19 cellular contexts compared by ENCODE assay signal in the genomic region with DNA sequence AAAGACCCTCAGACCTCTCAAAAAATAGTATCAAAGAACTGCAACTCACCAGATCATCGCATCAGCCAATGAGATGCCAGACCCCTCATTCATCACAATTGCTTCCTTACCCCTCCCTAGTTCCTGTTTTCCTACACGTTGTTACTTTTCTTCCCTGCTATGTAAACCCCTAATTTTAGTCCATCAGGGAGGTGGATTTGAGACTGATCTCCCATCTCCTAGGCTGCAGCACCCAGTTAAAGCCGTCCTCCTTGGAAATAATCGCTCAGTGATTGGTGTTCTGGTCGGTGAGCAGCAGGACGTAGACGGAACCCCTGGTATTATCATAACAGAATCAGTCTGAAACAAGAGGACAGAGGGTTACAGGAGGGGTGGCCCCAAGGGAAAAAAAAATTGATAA.
"Had no signal": no experiment of that assay in that cellular context is flagged by ENCODE, and none has a peak within 500 bp of the region (broad histone marks: within the 10 kb centered on the region; RNA-seq: fewer than 3 reads in every experiment).

No MANE protein-coding gene starts in this region.

- H3K4me1 ChIP-seq: thyroid gland had no signal

- H3K27me3 ChIP-seq: heart right ventricle, neutrophil, pancreas, thyroid gland had no signal

- ATAC-seq: heart right ventricle, left colon, pancreas, right cardiac atrium, T-cell had no signal

- DNase-seq: activated CD4-positive, alpha-beta memory T cell treated with anti-CD3 and anti-CD28 coated beads, Interleukin-2, amount 10 ng/mL, durations not matched to agents 7 days and 5 days; activated CD4-positive, CD25-positive, alpha-beta regulatory T cell treated with anti-CD3 and anti-CD28 coated beads, Interleukin-2, amount 50 U/mL, for 72 hours; cerebellar nuclear complex; heart right ventricle; left colon; pancreas; right cardiac atrium; stimulated activated CD4-positive, alpha-beta T cell treated with anti-CD3 and anti-CD28 coated beads, Interleukin-12 subunit alpha, Interleukin-12 subunit beta, amount 100 ng/mL, for 4 hours; stimulated activated CD4-positive, alpha-beta T cell treated with anti-CD3 and anti-CD28 coated beads, Interleukin-4, amount 100 ng/mL, for 4 hours; substantia nigra; T-cell; thyroid gland; WERI-Rb-1 had no signal

- H3K4me1 Mint-ChIP-seq: nephron had no signal

- H3K36me3 ChIP-seq: heart right ventricle, neutrophil, pancreas, thyroid gland, WERI-Rb-1 had no signal

- H3K4me3 ChIP-seq: coronary artery, heart right ventricle, pancreas, thyroid gland had no signal

- H3K27ac ChIP-seq: coronary artery, neutrophil, pancreas, thyroid gland, WERI-Rb-1 had no signal

- H3K27ac Mint-ChIP-seq: activated CD4-positive, alpha-beta memory T cell treated with anti-CD3 and anti-CD28 coated beads, Interleukin-2, amount 10 ng/mL, durations not matched to agents 7 days and 5 days; endodermal cell; memory B cell; nephron; stimulated activated naive CD8-positive, alpha-beta T cell treated with anti-CD3 and anti-CD28 coated beads, Interleukin-15, Interleukin-2, amounts not matched to agents 100 ng/mL and 50 ng/mL, for 24 hours had no signal

- H3K27me3 Mint-ChIP-seq: activated CD4-positive, alpha-beta memory T cell treated with anti-CD3 and anti-CD28 coated beads, Interleukin-2, amount 10 ng/mL, durations not matched to agents 7 days and 5 days; memory B cell; stimulated activated naive CD8-positive, alpha-beta T cell treated with anti-CD3 and anti-CD28 coated beads, Interleukin-15, Interleukin-2, amounts not matched to agents 100 ng/mL and 50 ng/mL, for 24 hours; T-cell had no signal

- H3K9me3 Mint-ChIP-seq: activated CD4-positive, alpha-beta memory T cell treated with anti-CD3 and anti-CD28 coated beads, Interleukin-2, amount 10 ng/mL, durations not matched to agents 7 days and 5 days had no signal

- H3K36me3 Mint-ChIP-seq: T-cell had no signal

- H3K4me3 Mint-ChIP-seq: activated CD4-positive, alpha-beta memory T cell treated with anti-CD3 and anti-CD28 coated beads, Interleukin-2, amount 10 ng/mL, durations not matched to agents 7 days and 5 days; endodermal cell; memory B cell; nephron; stimulated activated naive CD8-positive, alpha-beta T cell treated with anti-CD3 and anti-CD28 coated beads, Interleukin-15, Interleukin-2, amounts not matched to agents 100 ng/mL and 50 ng/mL, for 24 hours; T-cell had no signal
